Comparison of ENCODE assay signal across 1 cellular context in the genomic region with DNA sequence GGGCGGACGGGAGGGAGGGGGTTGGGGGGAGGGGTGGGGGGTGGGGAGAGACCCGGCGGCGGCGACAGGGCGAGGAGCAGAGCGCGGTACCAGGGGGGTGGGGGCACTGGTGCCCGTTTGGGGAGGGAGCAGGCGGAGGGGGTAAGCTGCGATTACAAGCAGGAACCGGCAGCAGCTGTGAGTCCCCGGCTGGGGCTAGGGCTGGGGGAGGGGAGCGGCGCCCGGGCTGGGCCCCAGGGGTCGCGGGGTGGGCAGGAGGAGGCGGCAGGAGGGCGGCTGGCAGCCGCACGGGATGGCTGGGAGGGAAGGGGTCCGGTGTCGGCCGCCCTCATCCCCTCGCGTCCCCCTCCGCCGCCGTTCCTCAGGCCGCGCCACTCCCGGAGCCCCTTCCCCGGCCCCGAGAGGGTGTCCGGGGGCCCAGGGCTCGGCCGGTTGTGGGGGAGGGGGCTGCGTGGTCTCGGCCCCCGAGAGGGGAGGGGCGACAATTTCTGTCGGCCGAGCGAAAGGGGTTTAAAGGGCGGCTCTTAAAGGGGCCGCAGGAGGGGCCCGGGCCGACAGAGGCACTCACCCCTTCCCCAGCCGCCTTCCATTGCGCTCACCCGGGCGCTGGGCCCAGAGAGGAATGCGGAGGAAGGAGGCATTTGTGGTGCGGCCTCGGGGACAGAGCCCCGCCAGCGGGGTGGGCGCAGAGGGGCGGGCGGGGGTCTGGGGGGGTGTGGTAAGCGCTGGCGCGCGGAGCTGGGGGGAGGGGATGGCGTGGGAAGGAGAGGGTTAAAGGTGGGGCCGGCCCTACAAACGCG.
A peak's percentile ranks its signal among the peaks of the same experiment; 100 is the strongest.
TF ChIP-seq lines count a peak whose summit lies in the region.

A gene with protein sequence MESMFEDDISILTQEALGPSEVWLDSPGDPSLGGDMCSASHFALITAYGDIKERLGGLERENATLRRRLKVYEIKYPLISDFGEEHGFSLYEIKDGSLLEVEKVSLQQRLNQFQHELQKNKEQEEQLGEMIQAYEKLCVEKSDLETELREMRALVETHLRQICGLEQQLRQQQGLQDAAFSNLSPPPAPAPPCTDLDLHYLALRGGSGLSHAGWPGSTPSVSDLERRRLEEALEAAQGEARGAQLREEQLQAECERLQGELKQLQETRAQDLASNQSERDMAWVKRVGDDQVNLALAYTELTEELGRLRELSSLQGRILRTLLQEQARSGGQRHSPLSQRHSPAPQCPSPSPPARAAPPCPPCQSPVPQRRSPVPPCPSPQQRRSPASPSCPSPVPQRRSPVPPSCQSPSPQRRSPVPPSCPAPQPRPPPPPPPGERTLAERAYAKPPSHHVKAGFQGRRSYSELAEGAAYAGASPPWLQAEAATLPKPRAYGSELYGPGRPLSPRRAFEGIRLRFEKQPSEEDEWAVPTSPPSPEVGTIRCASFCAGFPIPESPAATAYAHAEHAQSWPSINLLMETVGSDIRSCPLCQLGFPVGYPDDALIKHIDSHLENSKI (plus strand): TSS at position 144 of the 800 bp plus-strand sequence. CDS start 1,952 bp downstream, outside the sequence.

TF ChIP-seq in K562, 482 proteins besides CTCF, POLR2A, EP300 and RAD21 (continued from another document and continues in another):
- TF ChIP-seq, protein P1, sequence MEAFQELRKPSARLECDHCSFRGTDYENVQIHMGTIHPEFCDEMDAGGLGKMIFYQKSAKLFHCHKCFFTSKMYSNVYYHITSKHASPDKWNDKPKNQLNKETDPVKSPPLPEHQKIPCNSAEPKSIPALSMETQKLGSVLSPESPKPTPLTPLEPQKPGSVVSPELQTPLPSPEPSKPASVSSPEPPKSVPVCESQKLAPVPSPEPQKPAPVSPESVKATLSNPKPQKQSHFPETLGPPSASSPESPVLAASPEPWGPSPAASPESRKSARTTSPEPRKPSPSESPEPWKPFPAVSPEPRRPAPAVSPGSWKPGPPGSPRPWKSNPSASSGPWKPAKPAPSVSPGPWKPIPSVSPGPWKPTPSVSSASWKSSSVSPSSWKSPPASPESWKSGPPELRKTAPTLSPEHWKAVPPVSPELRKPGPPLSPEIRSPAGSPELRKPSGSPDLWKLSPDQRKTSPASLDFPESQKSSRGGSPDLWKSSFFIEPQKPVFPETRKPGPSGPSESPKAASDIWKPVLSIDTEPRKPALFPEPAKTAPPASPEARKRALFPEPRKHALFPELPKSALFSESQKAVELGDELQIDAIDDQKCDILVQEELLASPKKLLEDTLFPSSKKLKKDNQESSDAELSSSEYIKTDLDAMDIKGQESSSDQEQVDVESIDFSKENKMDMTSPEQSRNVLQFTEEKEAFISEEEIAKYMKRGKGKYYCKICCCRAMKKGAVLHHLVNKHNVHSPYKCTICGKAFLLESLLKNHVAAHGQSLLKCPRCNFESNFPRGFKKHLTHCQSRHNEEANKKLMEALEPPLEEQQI (IDR thresholded peaks at IDR 0.05): no peak
- no peak for TF ChIP-seq KDM4B (IDR thresholded peaks at IDR 0.05; ENCODE audit: borderline replicate concordance in 2 of 2, low read depth in 1 of 2)
- TF ChIP-seq ZNF444 (CRISPR knock-in tag; IDR thresholded peaks at IDR 0.05): no peak
- no peak for TF ChIP-seq ZNF134 (CRISPR knock-in tag; conservative IDR thresholded peaks at IDR 0.05)
- TF ChIP-seq RAD51 (IDR thresholded peaks at IDR 0.05; ENCODE audit: borderline replicate concordance, low read depth): no peak
- TF ChIP-seq, protein P2, sequence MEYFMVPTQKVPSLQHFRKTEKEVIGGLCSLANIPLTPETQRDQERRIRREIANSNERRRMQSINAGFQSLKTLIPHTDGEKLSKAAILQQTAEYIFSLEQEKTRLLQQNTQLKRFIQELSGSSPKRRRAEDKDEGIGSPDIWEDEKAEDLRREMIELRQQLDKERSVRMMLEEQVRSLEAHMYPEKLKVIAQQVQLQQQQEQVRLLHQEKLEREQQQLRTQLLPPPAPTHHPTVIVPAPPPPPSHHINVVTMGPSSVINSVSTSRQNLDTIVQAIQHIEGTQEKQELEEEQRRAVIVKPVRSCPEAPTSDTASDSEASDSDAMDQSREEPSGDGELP (CRISPR knock-in tag; IDR thresholded peaks at IDR 0.05; ENCODE audit: borderline replicate concordance): 0 out of 2 replicates have a peak, but pooled peaks have one; percentile 1
- no peak for TF ChIP-seq HDGF (IDR thresholded peaks at IDR 0.05)
- TF ChIP-seq HNRNPL (IDR thresholded peaks at IDR 0.05; ENCODE audit: low read depth, low read length): no peak
- TF ChIP-seq SP2 (IDR thresholded peaks at IDR 0.05; ENCODE audit: extremely low read depth, low read depth, low read length, poor library complexity, severe bottlenecking): no peak
- no peak for TF ChIP-seq ZNF431 (CRISPR knock-in tag; IDR thresholded peaks at IDR 0.05)
- TF ChIP-seq EZH2 (IDR thresholded peaks at IDR 0.05; ENCODE audit: borderline replicate concordance, low read depth, low read length): no peak
- TF ChIP-seq TBL1XR1 (IDR thresholded peaks at IDR 0.05; ENCODE audit: low read length in 2 of 2): no peak
- TF ChIP-seq MEF2D (tag; conservative IDR thresholded peaks at IDR 0.05; ENCODE audit: low read depth): no peak
- TF ChIP-seq, protein P3, sequence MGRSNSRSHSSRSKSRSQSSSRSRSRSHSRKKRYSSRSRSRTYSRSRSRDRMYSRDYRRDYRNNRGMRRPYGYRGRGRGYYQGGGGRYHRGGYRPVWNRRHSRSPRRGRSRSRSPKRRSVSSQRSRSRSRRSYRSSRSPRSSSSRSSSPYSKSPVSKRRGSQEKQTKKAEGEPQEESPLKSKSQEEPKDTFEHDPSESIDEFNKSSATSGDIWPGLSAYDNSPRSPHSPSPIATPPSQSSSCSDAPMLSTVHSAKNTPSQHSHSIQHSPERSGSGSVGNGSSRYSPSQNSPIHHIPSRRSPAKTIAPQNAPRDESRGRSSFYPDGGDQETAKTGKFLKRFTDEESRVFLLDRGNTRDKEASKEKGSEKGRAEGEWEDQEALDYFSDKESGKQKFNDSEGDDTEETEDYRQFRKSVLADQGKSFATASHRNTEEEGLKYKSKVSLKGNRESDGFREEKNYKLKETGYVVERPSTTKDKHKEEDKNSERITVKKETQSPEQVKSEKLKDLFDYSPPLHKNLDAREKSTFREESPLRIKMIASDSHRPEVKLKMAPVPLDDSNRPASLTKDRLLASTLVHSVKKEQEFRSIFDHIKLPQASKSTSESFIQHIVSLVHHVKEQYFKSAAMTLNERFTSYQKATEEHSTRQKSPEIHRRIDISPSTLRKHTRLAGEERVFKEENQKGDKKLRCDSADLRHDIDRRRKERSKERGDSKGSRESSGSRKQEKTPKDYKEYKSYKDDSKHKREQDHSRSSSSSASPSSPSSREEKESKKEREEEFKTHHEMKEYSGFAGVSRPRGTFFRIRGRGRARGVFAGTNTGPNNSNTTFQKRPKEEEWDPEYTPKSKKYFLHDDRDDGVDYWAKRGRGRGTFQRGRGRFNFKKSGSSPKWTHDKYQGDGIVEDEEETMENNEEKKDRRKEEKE (IDR thresholded peaks at IDR 0.05; ENCODE audit: borderline replicate concordance in 1 of 2, control insufficient read depth in 1 of 2, low read depth in 2 of 2, low read length in 1 of 2): no peak
- TF ChIP-seq CCAR2 (IDR thresholded peaks at IDR 0.05; ENCODE audit: low read depth, low read length): no peak
- TF ChIP-seq SREBF1 (IDR thresholded peaks at IDR 0.05; ENCODE audit: borderline replicate concordance, low read depth, low read length): no peak
- TF ChIP-seq COPS2 (conservative IDR thresholded peaks at IDR 0.05): no peak
- TF ChIP-seq, protein P4, sequence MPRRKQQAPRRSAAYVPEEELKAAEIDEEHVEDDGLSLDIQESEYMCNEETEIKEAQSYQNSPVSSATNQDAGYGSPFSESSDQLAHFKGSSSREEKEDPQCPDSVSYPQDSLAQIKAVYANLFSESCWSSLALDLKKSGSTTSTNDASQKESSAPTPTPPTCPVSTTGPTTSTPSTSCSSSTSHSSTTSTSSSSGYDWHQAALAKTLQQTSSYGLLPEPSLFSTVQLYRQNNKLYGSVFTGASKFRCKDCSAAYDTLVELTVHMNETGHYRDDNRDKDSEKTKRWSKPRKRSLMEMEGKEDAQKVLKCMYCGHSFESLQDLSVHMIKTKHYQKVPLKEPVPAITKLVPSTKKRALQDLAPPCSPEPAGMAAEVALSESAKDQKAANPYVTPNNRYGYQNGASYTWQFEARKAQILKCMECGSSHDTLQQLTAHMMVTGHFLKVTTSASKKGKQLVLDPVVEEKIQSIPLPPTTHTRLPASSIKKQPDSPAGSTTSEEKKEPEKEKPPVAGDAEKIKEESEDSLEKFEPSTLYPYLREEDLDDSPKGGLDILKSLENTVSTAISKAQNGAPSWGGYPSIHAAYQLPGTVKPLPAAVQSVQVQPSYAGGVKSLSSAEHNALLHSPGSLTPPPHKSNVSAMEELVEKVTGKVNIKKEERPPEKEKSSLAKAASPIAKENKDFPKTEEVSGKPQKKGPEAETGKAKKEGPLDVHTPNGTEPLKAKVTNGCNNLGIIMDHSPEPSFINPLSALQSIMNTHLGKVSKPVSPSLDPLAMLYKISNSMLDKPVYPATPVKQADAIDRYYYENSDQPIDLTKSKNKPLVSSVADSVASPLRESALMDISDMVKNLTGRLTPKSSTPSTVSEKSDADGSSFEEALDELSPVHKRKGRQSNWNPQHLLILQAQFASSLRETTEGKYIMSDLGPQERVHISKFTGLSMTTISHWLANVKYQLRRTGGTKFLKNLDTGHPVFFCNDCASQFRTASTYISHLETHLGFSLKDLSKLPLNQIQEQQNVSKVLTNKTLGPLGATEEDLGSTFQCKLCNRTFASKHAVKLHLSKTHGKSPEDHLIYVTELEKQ (CRISPR knock-in tag; IDR thresholded peaks at IDR 0.05): no peak
- TF ChIP-seq ZC3H11A (IDR thresholded peaks at IDR 0.05; ENCODE audit: low read depth, low read length): no peak
- TF ChIP-seq, protein P5, sequence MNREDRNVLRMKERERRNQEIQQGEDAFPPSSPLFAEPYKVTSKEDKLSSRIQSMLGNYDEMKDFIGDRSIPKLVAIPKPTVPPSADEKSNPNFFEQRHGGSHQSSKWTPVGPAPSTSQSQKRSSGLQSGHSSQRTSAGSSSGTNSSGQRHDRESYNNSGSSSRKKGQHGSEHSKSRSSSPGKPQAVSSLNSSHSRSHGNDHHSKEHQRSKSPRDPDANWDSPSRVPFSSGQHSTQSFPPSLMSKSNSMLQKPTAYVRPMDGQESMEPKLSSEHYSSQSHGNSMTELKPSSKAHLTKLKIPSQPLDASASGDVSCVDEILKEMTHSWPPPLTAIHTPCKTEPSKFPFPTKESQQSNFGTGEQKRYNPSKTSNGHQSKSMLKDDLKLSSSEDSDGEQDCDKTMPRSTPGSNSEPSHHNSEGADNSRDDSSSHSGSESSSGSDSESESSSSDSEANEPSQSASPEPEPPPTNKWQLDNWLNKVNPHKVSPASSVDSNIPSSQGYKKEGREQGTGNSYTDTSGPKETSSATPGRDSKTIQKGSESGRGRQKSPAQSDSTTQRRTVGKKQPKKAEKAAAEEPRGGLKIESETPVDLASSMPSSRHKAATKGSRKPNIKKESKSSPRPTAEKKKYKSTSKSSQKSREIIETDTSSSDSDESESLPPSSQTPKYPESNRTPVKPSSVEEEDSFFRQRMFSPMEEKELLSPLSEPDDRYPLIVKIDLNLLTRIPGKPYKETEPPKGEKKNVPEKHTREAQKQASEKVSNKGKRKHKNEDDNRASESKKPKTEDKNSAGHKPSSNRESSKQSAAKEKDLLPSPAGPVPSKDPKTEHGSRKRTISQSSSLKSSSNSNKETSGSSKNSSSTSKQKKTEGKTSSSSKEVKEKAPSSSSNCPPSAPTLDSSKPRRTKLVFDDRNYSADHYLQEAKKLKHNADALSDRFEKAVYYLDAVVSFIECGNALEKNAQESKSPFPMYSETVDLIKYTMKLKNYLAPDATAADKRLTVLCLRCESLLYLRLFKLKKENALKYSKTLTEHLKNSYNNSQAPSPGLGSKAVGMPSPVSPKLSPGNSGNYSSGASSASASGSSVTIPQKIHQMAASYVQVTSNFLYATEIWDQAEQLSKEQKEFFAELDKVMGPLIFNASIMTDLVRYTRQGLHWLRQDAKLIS (CRISPR knock-in tag; IDR thresholded peaks at IDR 0.05): no peak
- TF ChIP-seq FOS (IDR thresholded peaks at IDR 0.05; ENCODE audit: extremely low read depth, insufficient read length): no peak
- TF ChIP-seq ZNF165 (CRISPR knock-in tag; IDR thresholded peaks at IDR 0.05; ENCODE audit: borderline replicate concordance): no peak
- TF ChIP-seq, protein P6, sequence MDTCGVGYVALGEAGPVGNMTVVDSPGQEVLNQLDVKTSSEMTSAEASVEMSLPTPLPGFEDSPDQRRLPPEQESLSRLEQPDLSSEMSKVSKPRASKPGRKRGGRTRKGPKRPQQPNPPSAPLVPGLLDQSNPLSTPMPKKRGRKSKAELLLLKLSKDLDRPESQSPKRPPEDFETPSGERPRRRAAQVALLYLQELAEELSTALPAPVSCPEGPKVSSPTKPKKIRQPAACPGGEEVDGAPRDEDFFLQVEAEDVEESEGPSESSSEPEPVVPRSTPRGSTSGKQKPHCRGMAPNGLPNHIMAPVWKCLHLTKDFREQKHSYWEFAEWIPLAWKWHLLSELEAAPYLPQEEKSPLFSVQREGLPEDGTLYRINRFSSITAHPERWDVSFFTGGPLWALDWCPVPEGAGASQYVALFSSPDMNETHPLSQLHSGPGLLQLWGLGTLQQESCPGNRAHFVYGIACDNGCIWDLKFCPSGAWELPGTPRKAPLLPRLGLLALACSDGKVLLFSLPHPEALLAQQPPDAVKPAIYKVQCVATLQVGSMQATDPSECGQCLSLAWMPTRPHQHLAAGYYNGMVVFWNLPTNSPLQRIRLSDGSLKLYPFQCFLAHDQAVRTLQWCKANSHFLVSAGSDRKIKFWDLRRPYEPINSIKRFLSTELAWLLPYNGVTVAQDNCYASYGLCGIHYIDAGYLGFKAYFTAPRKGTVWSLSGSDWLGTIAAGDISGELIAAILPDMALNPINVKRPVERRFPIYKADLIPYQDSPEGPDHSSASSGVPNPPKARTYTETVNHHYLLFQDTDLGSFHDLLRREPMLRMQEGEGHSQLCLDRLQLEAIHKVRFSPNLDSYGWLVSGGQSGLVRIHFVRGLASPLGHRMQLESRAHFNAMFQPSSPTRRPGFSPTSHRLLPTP (IDR thresholded peaks at IDR 0.05; ENCODE audit: borderline replicate concordance, extremely low read depth, insufficient read length): no peak
- TF ChIP-seq CBFA2T2 (conservative IDR thresholded peaks at IDR 0.05): no peak
- peak in 1 of 2 experiments; percentile 19; a peak in 1 of 4 replicates for TF ChIP-seq SIN3A (IDR thresholded peaks at IDR 0.05; ENCODE audit: borderline replicate concordance in 2 of 2, control insufficient read depth in 1 of 2, low read depth in 2 of 2, low read length in 2 of 2)
- no peak for TF ChIP-seq GTF2A2 (tag; IDR thresholded peaks at IDR 0.05)
- TF ChIP-seq RBFOX2 (IDR thresholded peaks at IDR 0.05; ENCODE audit: low read depth, low read length): peak; percentile 11; the same call in 1 of the 2 replicates
- TF ChIP-seq CBFA2T3 (IDR thresholded peaks at IDR 0.05): no peak
- no peak for TF ChIP-seq CBFB (CRISPR knock-in tag; IDR thresholded peaks at IDR 0.05)
- TF ChIP-seq FIP1L1 (IDR thresholded peaks at IDR 0.05; ENCODE audit: low read depth, low read length, poor library complexity, severe bottlenecking): peak; percentile 31
- TF ChIP-seq, protein P7, sequence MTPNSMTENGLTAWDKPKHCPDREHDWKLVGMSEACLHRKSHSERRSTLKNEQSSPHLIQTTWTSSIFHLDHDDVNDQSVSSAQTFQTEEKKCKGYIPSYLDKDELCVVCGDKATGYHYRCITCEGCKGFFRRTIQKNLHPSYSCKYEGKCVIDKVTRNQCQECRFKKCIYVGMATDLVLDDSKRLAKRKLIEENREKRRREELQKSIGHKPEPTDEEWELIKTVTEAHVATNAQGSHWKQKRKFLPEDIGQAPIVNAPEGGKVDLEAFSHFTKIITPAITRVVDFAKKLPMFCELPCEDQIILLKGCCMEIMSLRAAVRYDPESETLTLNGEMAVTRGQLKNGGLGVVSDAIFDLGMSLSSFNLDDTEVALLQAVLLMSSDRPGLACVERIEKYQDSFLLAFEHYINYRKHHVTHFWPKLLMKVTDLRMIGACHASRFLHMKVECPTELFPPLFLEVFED (CRISPR knock-in tag; conservative IDR thresholded peaks at IDR 0.05): no peak
- no peak for TF ChIP-seq GABPB2 (CRISPR knock-in tag; conservative IDR thresholded peaks at IDR 0.05)
- peak in 1 of 2 experiments; percentile 59; a peak in 2 of 4 replicates for TF ChIP-seq MAZ (CRISPR knock-in tag; conservative IDR thresholded peaks at IDR 0.05 in 1 of 2, IDR thresholded peaks at IDR 0.05 in 1 of 2)
- no peak for TF ChIP-seq IRF2 (CRISPR knock-in tag; IDR thresholded peaks at IDR 0.05)
- no peak for TF ChIP-seq RUNX1 (IDR thresholded peaks at IDR 0.05; ENCODE audit: low read depth)
